In genomic region chr2:46547223-46548102, GRCh38 we compare ENCODE assay signal across 1 cellular context.
TF ChIP-seq lines count a peak whose summit lies in the region.

No MANE protein-coding gene starts in this region.

TF ChIP-seq in HepG2, 621 proteins besides CTCF, POLR2A, EP300 and RAD21 (continued from another document and continues in another):
- TF ChIP-seq ZNF704 (CRISPR knock-in tag; IDR thresholded peaks at IDR 0.05; ENCODE audit: borderline replicate concordance) (no peak), TAF1 (CRISPR knock-in tag; IDR thresholded peaks at IDR 0.05) (no peak), KAT8 (CRISPR knock-in tag; IDR thresholded peaks at IDR 0.05) (peak; percentile 45; the same call in 1 of the 2 replicates), IKZF5 (CRISPR knock-in tag; IDR thresholded peaks at IDR 0.05) (peak; percentile 81; the same call in 1 of the 2 replicates), PPARG (CRISPR knock-in tag; conservative IDR thresholded peaks at IDR 0.05) (peak; percentile 98), CERS6 (CRISPR knock-in tag; IDR thresholded peaks at IDR 0.05) (no peak), TSC22D2 (CRISPR knock-in tag; IDR thresholded peaks at IDR 0.05; ENCODE audit: borderline replicate concordance) (peak; percentile 78; the same call in 1 of the 2 replicates), HDAC1 (CRISPR knock-in tag; IDR thresholded peaks at IDR 0.05) (peak; percentile 59), HOXD1 (CRISPR knock-in tag; IDR thresholded peaks at IDR 0.05) (peak; percentile 47; the same call in 1 of the 2 replicates), RARG (CRISPR knock-in tag; IDR thresholded peaks at IDR 0.05; ENCODE audit: low read depth) (no peak), GPBP1L1 (CRISPR knock-in tag; IDR thresholded peaks at IDR 0.05) (no peak), ZBTB40 (IDR thresholded peaks at IDR 0.05) (no peak), ZBTB40 (CRISPR knock-in tag; IDR thresholded peaks at IDR 0.05) (0 out of 2 replicates have a peak, but pooled peaks have one; percentile 23), TBP (CRISPR knock-in tag; IDR thresholded peaks at IDR 0.05) (no peak), KDM4B (CRISPR knock-in tag; IDR thresholded peaks at IDR 0.05) (peak; percentile 44; the same call in 1 of the 2 replicates), MIER2 (CRISPR knock-in tag; IDR thresholded peaks at IDR 0.05) (peak; percentile 87), FOXP4 (CRISPR knock-in tag; IDR thresholded peaks at IDR 0.05) (no peak; the same call in 1 of the 2 replicates), USF2 (IDR thresholded peaks at IDR 0.05; ENCODE audit: low read depth, low read length) (no peak), USF2 (CRISPR knock-in tag; IDR thresholded peaks at IDR 0.05; ENCODE audit: borderline replicate concordance) (no peak; the same call in 1 of the 2 replicates), RXRB (CRISPR knock-in tag; IDR thresholded peaks at IDR 0.05; ENCODE audit: borderline replicate concordance) (peak; percentile 99), HCFC1 (IDR thresholded peaks at IDR 0.05; ENCODE audit: low read depth, low read length) (no peak), ZNF207 (IDR thresholded peaks at IDR 0.05; ENCODE audit: borderline replicate concordance) (no peak), LCORL (IDR thresholded peaks at IDR 0.05) (no peak), LCORL (CRISPR knock-in tag; IDR thresholded peaks at IDR 0.05) (0 out of 2 replicates have a peak, but pooled peaks have one; percentile 43), SKIL (CRISPR knock-in tag; IDR thresholded peaks at IDR 0.05; ENCODE audit: borderline replicate concordance) (peak; percentile 99), HMGXB3 (CRISPR knock-in tag; IDR thresholded peaks at IDR 0.05; ENCODE audit: borderline replicate concordance) (peak; percentile 50; the same call in 1 of the 2 replicates), FOXA3 (CRISPR knock-in tag; IDR thresholded peaks at IDR 0.05) (peak; percentile 72), CAMTA2 (CRISPR knock-in tag; IDR thresholded peaks at IDR 0.05; ENCODE audit: borderline replicate concordance) (no peak), NAIF1 (CRISPR knock-in tag; IDR thresholded peaks at IDR 0.05; ENCODE audit: borderline replicate concordance) (no peak), NRL (CRISPR knock-in tag; IDR thresholded peaks at IDR 0.05; ENCODE audit: borderline replicate concordance) (peak; percentile 28; the same call in 1 of the 2 replicates), ZNF24 (IDR thresholded peaks at IDR 0.05) (no peak)
